ENCODE assay signal across 23 cellular contexts in the genomic region with DNA sequence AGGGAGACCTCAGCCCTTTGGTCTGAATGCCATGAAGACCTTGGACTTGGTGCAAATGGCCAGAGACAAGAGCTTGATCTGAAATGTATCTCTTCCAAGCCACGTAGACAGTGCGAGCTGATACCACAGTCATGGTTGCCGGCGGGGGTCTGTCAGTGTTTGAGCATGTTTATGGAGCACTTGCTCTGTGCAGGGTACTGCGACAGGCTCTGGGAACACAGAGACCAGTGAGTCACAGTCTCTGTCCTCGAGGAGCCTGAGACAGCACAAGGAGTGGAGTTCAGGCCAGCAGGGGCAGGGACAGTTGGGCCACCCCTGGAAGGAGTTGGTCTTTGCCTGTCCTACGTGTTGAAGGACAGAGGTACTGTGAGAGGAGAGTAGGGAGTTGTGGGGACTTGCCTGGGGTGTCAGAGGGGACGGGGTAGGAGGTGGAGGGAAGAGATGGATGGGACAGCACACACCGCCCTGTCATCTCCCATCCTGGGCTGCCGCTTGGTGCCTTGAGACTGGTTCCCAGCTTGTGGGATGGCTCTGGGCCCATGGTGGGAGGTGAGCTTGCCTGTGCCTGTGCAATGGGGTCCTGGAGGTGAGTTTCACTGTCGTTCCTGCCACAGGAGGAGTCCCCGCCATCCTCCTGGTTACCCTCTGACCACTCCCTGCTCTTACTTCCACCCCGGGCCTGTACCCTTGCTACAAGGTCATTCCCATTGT. TPM values are rescaled to one million over a fixed set of nuclear protein-coding genes. Genes with fewer than 3 reads are reported as not detected.
"Had no signal": no experiment of that assay in that cellular context is flagged by ENCODE, and none has a peak within 500 bp of the region (broad histone marks: within the 10 kb centered on the region; RNA-seq: fewer than 3 reads in every experiment).

No MANE protein-coding gene starts in this region.

- ATAC-seq: activated T-cell treated with anti-CD3 and anti-CD28 coated beads, Interleukin-2, amount 50 U/mL, for 72 hours; T-helper 17 cell had no signal

- H3K36me3 ChIP-seq: breast epithelium had no signal

- DNase-seq: activated CD4-positive, alpha-beta memory T cell treated with anti-CD3 and anti-CD28 coated beads for 36 hours; activated CD4-positive, alpha-beta T cell treated with anti-CD3 and anti-CD28 coated beads, Interleukin-2, amount 10 ng/mL, durations not matched to agents 7 days and 5 days; activated CD4-positive, CD25-positive, alpha-beta regulatory T cell; activated naive CD4-positive, alpha-beta T cell; activated T-cell treated with anti-CD3 and anti-CD28 coated beads for 4 hours; activated T-cell treated with anti-CD3 and anti-CD28 coated beads, Interleukin-2, amount 50 U/mL, for 72 hours; KG1; NCI-H1048; NCI-H1417; NCI-H1930; NCI-H2171; NCI-H2227 treated with DMSO at 0.1 percent for 48 hours; NCI-H526; SIG-M5; T-helper 17 cell; T-helper 9 cell had no signal

- H3K4me1 ChIP-seq: breast epithelium had no signal

- H3K4me3 Mint-ChIP-seq: activated CD4-positive, alpha-beta memory T cell treated with anti-CD3 and anti-CD28 coated beads for 36 hours; activated CD4-positive, alpha-beta T cell treated with anti-CD3 and anti-CD28 coated beads, Interleukin-2, amount 10 ng/mL, durations not matched to agents 7 days and 5 days; activated naive CD4-positive, alpha-beta T cell treated with anti-CD3 and anti-CD28 coated beads, Interleukin-2, amount 50 U/mL, for 24 hours; activated T-cell treated with anti-CD3 and anti-CD28 coated beads, Interleukin-2, amount 50 U/mL, for 72 hours; T-helper 17 cell had no signal

- H3K27ac Mint-ChIP-seq: activated CD4-positive, alpha-beta memory T cell treated with anti-CD3 and anti-CD28 coated beads for 36 hours; activated CD4-positive, alpha-beta T cell treated with anti-CD3 and anti-CD28 coated beads, Interleukin-2, amount 10 ng/mL, durations not matched to agents 7 days and 5 days; activated naive CD4-positive, alpha-beta T cell treated with anti-CD3 and anti-CD28 coated beads, Interleukin-2, amount 50 U/mL, for 24 hours; activated T-cell treated with anti-CD3 and anti-CD28 coated beads, Interleukin-2, amount 50 U/mL, for 72 hours; activated T-helper 2 cell treated with anti-CD3 and anti-CD28 coated beads, Interferon-gamma antibody, Interleukin-2, Interleukin-4, amounts not matched to agents 10 μg/mL and 5 μg/mL and 100 μg/mL, durations not matched to agents 14 hours and 24 hours and 36 hours; T-helper 17 cell had no signal

- H3K27me3 ChIP-seq: breast epithelium had no signal

- H3K4me1 Mint-ChIP-seq: activated CD4-positive, alpha-beta T cell treated with anti-CD3 and anti-CD28 coated beads, Interleukin-2, amount 10 ng/mL, durations not matched to agents 7 days and 5 days; activated naive CD4-positive, alpha-beta T cell treated with anti-CD3 and anti-CD28 coated beads, Interleukin-2, amount 50 U/mL, for 24 hours had no signal

- H3K27me3 Mint-ChIP-seq: activated CD4-positive, alpha-beta T cell treated with anti-CD3 and anti-CD28 coated beads, Interleukin-2, amount 10 ng/mL, durations not matched to agents 7 days and 5 days; activated naive CD4-positive, alpha-beta T cell treated with anti-CD3 and anti-CD28 coated beads, Interleukin-2, amount 50 U/mL, for 24 hours had no signal

- H3K4me3 ChIP-seq: breast epithelium had no signal

- H3K9me3 Mint-ChIP-seq: activated CD4-positive, alpha-beta memory T cell treated with anti-CD3 and anti-CD28 coated beads for 36 hours; activated CD4-positive, alpha-beta T cell treated with anti-CD3 and anti-CD28 coated beads, Interleukin-2, amount 10 ng/mL, durations not matched to agents 7 days and 5 days; activated naive CD4-positive, alpha-beta T cell treated with anti-CD3 and anti-CD28 coated beads, Interleukin-2, amount 50 U/mL, for 24 hours; activated T-cell treated with anti-CD3 and anti-CD28 coated beads, Interleukin-2, amount 50 U/mL, for 72 hours; activated T-helper 2 cell treated with anti-CD3 and anti-CD28 coated beads, Interferon-gamma antibody, Interleukin-2, Interleukin-4, amounts not matched to agents 10 μg/mL and 5 μg/mL and 100 μg/mL, durations not matched to agents 14 hours and 24 hours and 36 hours had no signal

- H3K9me3 ChIP-seq: breast epithelium had no signal

- H3K36me3 Mint-ChIP-seq: activated CD4-positive, alpha-beta memory T cell treated with anti-CD3 and anti-CD28 coated beads for 36 hours; activated naive CD4-positive, alpha-beta T cell treated with anti-CD3 and anti-CD28 coated beads, Interleukin-2, amount 50 U/mL, for 24 hours had no signal

- H3K27ac ChIP-seq: breast epithelium, VCaP had no signal

RNA-seq across cellular contexts. Expression of a gene that starts 39.5 kb away (rescaled TPM):
- total RNA-seq: activated CD4-positive, alpha-beta memory T cell treated with anti-CD3 and anti-CD28 coated beads for 36 hours; activated CD4-positive, alpha-beta T cell treated with anti-CD3 and anti-CD28 coated beads, Interleukin-2, amount 10 ng/mL, durations not matched to agents 7 days and 5 days; activated CD8-positive, alpha-beta memory T cell treated with anti-CD3 and anti-CD28 coated beads for 36 hours; activated T-helper 2 cell treated with anti-CD3 and anti-CD28 coated beads, Interferon-gamma antibody, Interleukin-2, Interleukin-4, amounts not matched to agents 10 μg/mL and 5 μg/mL and 100 μg/mL, durations not matched to agents 14 hours and 24 hours and 36 hours; LHCN-M2; M059J; T-helper 17 cell had no signal
